Comparison of ENCODE assay signal across 18 cellular contexts in genomic region chr2:167237478-167237877, GRCh38. TPM values are rescaled to one million over a fixed set of nuclear protein-coding genes. Genes with fewer than 3 reads are reported as not detected.
DNase-seq lines count a peak whose midpoint lies in the region; ATAC-seq, FAIRE-seq and TF ChIP-seq lines count a peak whose summit lies in the region.
"Had no signal": no experiment of that assay in that cellular context is flagged by ENCODE, and none has a peak within 500 bp of the region (broad histone marks: within the 10 kb centered on the region; RNA-seq: fewer than 3 reads in every experiment).

No MANE protein-coding gene starts in this region.

- H3K79me1 ChIP-seq in H1 (ENCODE audit: low read depth, low read length) = no peaks in the 10 kb centered on the region

- H3K27ac ChIP-seq in HepG2 (ENCODE audit: extremely low read length, insufficient read depth, low read length) (no peak overlapping the region), right lobe of liver (no peak overlapping the region), H1 (ENCODE audit: low read depth, low read length) (no peak overlapping the region)
- H3K27ac ChIP-seq: 22Rv1, A549, C4-2B had no signal

- H3K79me2 ChIP-seq in HepG2 (ENCODE audit: insufficient read depth, low read length) = no peaks in the 10 kb centered on the region
- no peaks in the 10 kb centered on the region for H3K79me2 ChIP-seq in H1 (ENCODE audit: control insufficient read depth in 1 of 2, insufficient read depth in 2 of 2, low read length in 2 of 2)

- CTCF ChIA-PET in HepG2 (lab: Yijun Ruan, JAX; ENCODE audit: low intra/inter-chr PET ratio, low total read pairs) (no interaction called here), H1 (lab: Charles Lee; ENCODE audit: partially characterized antibody) (no interaction called here)

- H3K23me2 ChIP-seq in H1 (ENCODE audit: low read depth, low read length) = no peaks in the 10 kb centered on the region

- no peak overlapping the region for H2BK20ac ChIP-seq in H1 (ENCODE audit: low read length)

- ATAC-seq in HepG2 = no peak
- ATAC-seq in right lobe of liver = no peak
- ATAC-seq in HG02571 (IDR thresholded peaks at IDR 0.05; ENCODE audit: unreplicated experiment) = no peak
- ATAC-seq: A549, GM12878, HCT116 had no signal

- H3K36me3 ChIP-seq in HepG2 (replicated peaks in 1 of 2; ENCODE audit: control insufficient read depth in 1 of 2, insufficient read depth in 2 of 2, low read length in 2 of 2) = no peaks in the 10 kb centered on the region
- H3K36me3 ChIP-seq in right lobe of liver = no peaks in the 10 kb centered on the region
- H3K36me3 ChIP-seq in H1 (ENCODE audit: control insufficient read depth in 2 of 4, insufficient read depth in 4 of 4, low read length in 3 of 4) = no peaks in the 10 kb centered on the region

- H3K4me3 ChIP-seq in HepG2 (replicated peaks in 1 of 3; ENCODE audit: insufficient read depth in 1 of 3, low read depth in 2 of 3, low read length in 3 of 3) = no peak overlapping the region
- no peak overlapping the region for H3K4me3 ChIP-seq in right lobe of liver
- H3K4me3 ChIP-seq in H1 (ENCODE audit: extremely low read depth in 1 of 4, insufficient read depth in 2 of 4, low read depth in 3 of 4, low read length in 4 of 4) = no peak overlapping the region
- H3K4me3 ChIP-seq: A549, GM12878 had no signal

- no peak overlapping the region for H3K4me2 ChIP-seq in HepG2 (ENCODE audit: low read depth, low read length)
- H3K4me2 ChIP-seq in H1 (ENCODE audit: insufficient read depth in 1 of 2, low read depth in 2 of 2, low read length in 2 of 2) = no peak overlapping the region
- H3K4me2 ChIP-seq: A549 had no signal

- no peak overlapping the region for H3K9ac ChIP-seq in HepG2 (ENCODE audit: insufficient read depth, low read depth, low read length)
- H3K9ac ChIP-seq in H1 (replicated peaks in 1 of 4; ENCODE audit: extremely low read depth in 1 of 4, low read depth in 3 of 4, low read length in 3 of 4) = no peak overlapping the region

- no peak overlapping the region for H3K18ac ChIP-seq in H1 (ENCODE audit: extremely low read depth, low read length)

- TF ChIP-seq EP300 in HepG2 (IDR thresholded peaks at IDR 0.05; ENCODE audit: low read depth in 2 of 2, low read length in 2 of 2) = no peak
- TF ChIP-seq EP300 in HepG2 (CRISPR knock-in tag; IDR thresholded peaks at IDR 0.05; ENCODE audit: borderline replicate concordance) = no peak
- no peak for TF ChIP-seq EP300 in H1 (IDR thresholded peaks at IDR 0.05; ENCODE audit: borderline replicate concordance in 1 of 2, low read depth in 2 of 2, low read length in 2 of 2)

- no peak for FAIRE-seq in HepG2 (lab: Jason Lieb, UNC)
- FAIRE-seq in H1 (lab: Jason Lieb, UNC) = peak; percentile 48
- FAIRE-seq: A549, GM12878, HTR-8/SVneo had no signal

- H3K9me3 ChIP-seq in HepG2 (ENCODE audit: low read length) (no peaks in the 10 kb centered on the region), right lobe of liver (no peaks in the 10 kb centered on the region), H1 (ENCODE audit: insufficient read depth in 2 of 2, low read depth in 1 of 2, low read length in 1 of 2) (no peaks in the 10 kb centered on the region)
- H3K9me3 ChIP-seq: A549 had no signal

- intact Hi-C loops in HepG2 (cut with micrococcal nuclease; ENCODE audit: unreplicated experiment) = no loop called here
- intact Hi-C loops in right lobe of liver (cut with DNase I) = no loop called here

- H2AFZ ChIP-seq in HepG2 (ENCODE audit: low read length) = no peak overlapping the region
- no peak overlapping the region for H2AFZ ChIP-seq in H1 (ENCODE audit: low read length)

- POLR2A ChIA-PET in HepG2 (lab: Yijun Ruan, JAX) = no interaction called here
- POLR2A ChIA-PET in H1 (lab: Charles Lee; ENCODE audit: partially characterized antibody) = no interaction called here

- H3K56ac ChIP-seq in H1 (replicated peaks; ENCODE audit: insufficient read length, low read depth, low read length) = no peak overlapping the region

- no peaks in the 10 kb centered on the region for H3K4me1 ChIP-seq in HepG2 (ENCODE audit: insufficient read depth, low read length)
- no peaks in the 10 kb centered on the region for H3K4me1 ChIP-seq in right lobe of liver
- no peaks in the 10 kb centered on the region for H3K4me1 ChIP-seq in H1 (replicated peaks in 1 of 4; ENCODE audit: control insufficient read depth in 3 of 4, insufficient read depth in 4 of 4, low read length in 3 of 4)
- H3K4me1 ChIP-seq: A549 had no signal

- no peak overlapping the region for H3K4ac ChIP-seq in H1 (replicated peaks; ENCODE audit: insufficient read length, low read depth, low read length)

- H4K20me1 ChIP-seq in HepG2 (ENCODE audit: insufficient read depth, low read length) (no peaks in the 10 kb centered on the region), H1 (replicated peaks in 1 of 2; ENCODE audit: control insufficient read depth in 1 of 2, insufficient read depth in 2 of 2, low read length in 2 of 2) (no peaks in the 10 kb centered on the region)

- no peak overlapping the region for H2BK12ac ChIP-seq in H1 (ENCODE audit: low read depth, low read length)

- no peak overlapping the region for H4K91ac ChIP-seq in H1 (replicated peaks; ENCODE audit: insufficient read length, low read length)

- H3K27me3 ChIP-seq in HepG2 (ENCODE audit: control insufficient read depth in 1 of 2, insufficient read depth in 2 of 2, low read length in 2 of 2) (no peaks in the 10 kb centered on the region), right lobe of liver (no peaks in the 10 kb centered on the region), H1 (replicated peaks in 1 of 4; ENCODE audit: control insufficient read depth in 3 of 4, extremely low read depth in 1 of 4, insufficient read depth in 3 of 4, low read length in 3 of 4) (no peaks in the 10 kb centered on the region)

- H2BK5ac ChIP-seq in H1 (ENCODE audit: low read depth, low read length) = no peak overlapping the region

- no peak overlapping the region for H4K5ac ChIP-seq in H1 (ENCODE audit: insufficient read length, low read depth, low read length)

- H4K8ac ChIP-seq in H1 (ENCODE audit: extremely low read depth, insufficient read depth, low read length) = no peak overlapping the region

- H2BK120ac ChIP-seq in H1 (replicated peaks; ENCODE audit: low read depth, low read length) = no peak overlapping the region

- TF ChIP-seq RAD21 in HepG2 (CRISPR knock-in tag; IDR thresholded peaks at IDR 0.05) (no peak), H1 (IDR thresholded peaks at IDR 0.05 in 1 of 2, conservative IDR thresholded peaks at IDR 0.05 in 1 of 2; ENCODE audit: low read depth in 2 of 2, low read length in 2 of 2) (peak; percentile 69 to 74)

- DNase-seq in HepG2 (ENCODE audit: low spot score) (no peak), right lobe of liver (no peak), H1 (ENCODE audit: low read depth in 1 of 2, low spot score in 2 of 2) (no peak), iPS-NIHi7 (ENCODE audit: extremely low spot score) (peak; percentile 18), DMS 273 (lab: John Stamatoyannopoulos, UW; ENCODE audit: unreplicated experiment) (no peak), COLO668 (lab: John Stamatoyannopoulos, UW; ENCODE audit: unreplicated experiment) (no peak)
- DNase-seq: AML-193; CD4-positive, alpha-beta T cell; DMS79 treated with DMSO at 0.1 percent for 48 hours; HFFc6 had no signal

- no peak overlapping the region for H2BK15ac ChIP-seq in H1 (ENCODE audit: low read length)

- H3K23ac ChIP-seq in H1 (ENCODE audit: insufficient read length) = no peak overlapping the region

- BruUV-seq in HepG2 (replicated peaks; lab: Mats Ljungman, UMichigan) = no TSS peak

- TF ChIP-seq POLR2A in HepG2 (IDR thresholded peaks at IDR 0.05; ENCODE audit: insufficient read depth in 1 of 2, low read depth in 2 of 2, low read length in 2 of 2) = no peak
- TF ChIP-seq POLR2A in right lobe of liver (IDR thresholded peaks at IDR 0.05) = no peak
- no peak for TF ChIP-seq POLR2A in H1 (IDR thresholded peaks at IDR 0.05; ENCODE audit: control extremely low read depth in 1 of 2, low read depth in 2 of 2, low read length in 2 of 2)

- TF ChIP-seq CTCF in HepG2 (CRISPR knock-in tag; IDR thresholded peaks at IDR 0.05) (no peak), right lobe of liver (IDR thresholded peaks at IDR 0.05) (no peak), H1 (IDR thresholded peaks at IDR 0.05; ENCODE audit: control extremely low read depth in 1 of 3, insufficient read depth in 1 of 3, low read depth in 1 of 3, low read length in 3 of 3) (peak; percentile 35 to 50 (median 35); a peak in 3 of 4 replicates)

- H2AK5ac ChIP-seq in H1 (ENCODE audit: low read depth, low read length) = no peak overlapping the region

- in situ Hi-C loops in HepG2 (cut with HindIII; ENCODE audit: extremely low pct_ligation_motif_present, low pct_unique_long_range_greater_than_20kb) = no loop called here

- 25% methylated on average over 4 of the region's 4 CpGs for WGBS in HepG2 (ENCODE audit: low lambda C conversion rate)
- WGBS in right lobe of liver (ENCODE audit: insufficient coverage, low coverage, low lambda C conversion rate, missing lambda C conversion rate) = 78% methylated on average over 4 of the region's 4 CpGs
- 88% methylated on average over 4 of the region's 4 CpGs; no CpG with 5 or more reads in 1 of the 2 experiments for WGBS in H1 (ENCODE audit: extremely low coverage in 1 of 2, insufficient coverage in 1 of 2, insufficient read length in 1 of 2, insufficient replicate concordance in 2 of 2, low coverage in 1 of 2, low lambda C conversion rate in 2 of 2, missing lambda C conversion rate in 1 of 2), 2 experiments

- H3K14ac ChIP-seq in H1 (ENCODE audit: insufficient read length) = no peak overlapping the region

RNA-seq across cellular contexts. Expression of gene B3GALT1, which starts 55.3 kb away (rescaled TPM):
- total RNA-seq in HepG2 (2016; rRNA removed; fragmentation: Illumina TruSeq; extraction: Trizol) (0.02 and 0.07 TPM in 2 replicates), right lobe of liver (under 1 TPM in 2 of 6 experiments, not detected in 4; 0.04 to 0.06 TPM)
- not detected in 2 replicates for total RNA-seq in HepG2 (2016; cell fraction: cytosol; rRNA removed; fragmentation: Illumina TruSeq; extraction: Trizol; ENCODE audit: low read depth)
- total RNA-seq in HepG2 (2016; cell fraction: insoluble cytoplasmic fraction; rRNA removed; fragmentation: Illumina TruSeq; extraction: Trizol) = not detected in 2 replicates
- total RNA-seq in HepG2 (2016; cell fraction: membrane; rRNA removed; fragmentation: Illumina TruSeq; extraction: Trizol) = not detected in 2 replicates
- total RNA-seq in HepG2 (2016; cell fraction: nucleus; rRNA removed; fragmentation: Illumina TruSeq; extraction: Trizol) = not detected in 2 replicates
- polyA plus RNA-seq in HepG2 (2011; rRNA removed) (0.03 TPM in 1 of 2 replicates, not detected in the other), H1 (2011; rRNA removed) (5.4 and 8.7 TPM in 2 replicates)
- polyA plus RNA-seq in HepG2 (2011; cell fraction: cytosol; rRNA removed) = 0.01 TPM in 1 of 2 replicates, not detected in the other
- not detected in 2 replicates for polyA plus RNA-seq in HepG2 (2011; cell fraction: nucleus; rRNA removed)
- polyA plus RNA-seq in HepG2 (2012) = not detected in 2 replicates
- polyA plus RNA-seq in HepG2 (2016; cell fraction: cytosol; fragmentation: Illumina TruSeq; extraction: Trizol; ENCODE audit: low read depth) = not detected in 2 replicates
- not detected in 2 replicates for polyA plus RNA-seq in HepG2 (2016; cell fraction: insoluble cytoplasmic fraction; fragmentation: Illumina TruSeq; extraction: Trizol; ENCODE audit: low read depth)
- polyA plus RNA-seq in HepG2 (2016; cell fraction: membrane; fragmentation: Illumina TruSeq; extraction: Trizol; ENCODE audit: low read depth) = not detected in 2 replicates
- polyA plus RNA-seq in HepG2 (2016; cell fraction: nucleus; fragmentation: Illumina TruSeq; extraction: Trizol; ENCODE audit: insufficient read depth, low read depth) = 0.18 TPM in 1 of 2 replicates, not detected in the other
- not detected in 2 replicates for polyA minus RNA-seq in HepG2 (2011; rRNA and poly(A)+ RNA removed; ENCODE audit: low replicate concordance)
- not detected in 2 replicates for polyA minus RNA-seq in HepG2 (2011; cell fraction: cytosol; rRNA and poly(A)+ RNA removed)
- polyA minus RNA-seq in HepG2 (2011; cell fraction: nucleus; rRNA and poly(A)+ RNA removed) = 0.12 TPM in 1 of 2 replicates, not detected in the other
- total RNA-seq in H1 (2021; fragmentation: NEBNext Ultra II Directional; extraction: Animal tissue kit (Norgen Biotek cat#: 25700)) = 27.4 and 29.5 TPM in 2 replicates
- 6.5 TPM for polyA plus RNA-seq in H1 (2011; cell fraction: cytosol; rRNA removed)
- 6.7 TPM for polyA plus RNA-seq in H1 (2011; cell fraction: nucleus; rRNA removed)
- polyA plus RNA-seq in H1 (2012, experiment 1 of 2) = 6.4 to 12.7 TPM (median 8.5 TPM) in 4 replicates
- 0.97 TPM for polyA plus RNA-seq in H1 (2012, experiment 2 of 2)
- 19.9 TPM for polyA plus RNA-seq in H1 (2013, experiment 1 of 2)
- 22.3 TPM for polyA plus RNA-seq in H1 (2013, experiment 2 of 2)
- polyA minus RNA-seq in H1 (2011; rRNA and poly(A)+ RNA removed) = 34.7 and 43.2 TPM in 2 replicates
- 16.7 TPM for polyA minus RNA-seq in H1 (2011; cell fraction: cytosol; rRNA and poly(A)+ RNA removed)
- polyA minus RNA-seq in H1 (2011; cell fraction: nucleus; rRNA and poly(A)+ RNA removed) = 32.1 TPM
- total RNA-seq: HFFc6 had no signal
- polyA plus RNA-seq: GM12878, IgD-negative memory B cell had no signal

Comparison
In these comparisons a context has a peak if more than half of its experiments do, and no peak if none do; other contexts are left out.
1. CTCF ChIP-seq: peak in H1 (3 of 3); none in HepG2 (single experiment) and right lobe of liver (0 of 4).
2. RNA of gene B3GALT1, which starts 55.3 kb away (total RNA-seq): 27.4 to 29.5 TPM in H1; 0.04 to 0.06 TPM in right lobe of liver and 0.02 to 0.07 TPM in HepG2; every median in the first group is over 10 times any median in the second.
3. Of the 41 proteins assayed by ChIP-seq in both HepG2 and H1: peak only in HepG2: none; only in H1: CTCF and RAD21; in both: none; in neither: 39.